1 cellular context compared by ENCODE assay signal in the genomic region with DNA sequence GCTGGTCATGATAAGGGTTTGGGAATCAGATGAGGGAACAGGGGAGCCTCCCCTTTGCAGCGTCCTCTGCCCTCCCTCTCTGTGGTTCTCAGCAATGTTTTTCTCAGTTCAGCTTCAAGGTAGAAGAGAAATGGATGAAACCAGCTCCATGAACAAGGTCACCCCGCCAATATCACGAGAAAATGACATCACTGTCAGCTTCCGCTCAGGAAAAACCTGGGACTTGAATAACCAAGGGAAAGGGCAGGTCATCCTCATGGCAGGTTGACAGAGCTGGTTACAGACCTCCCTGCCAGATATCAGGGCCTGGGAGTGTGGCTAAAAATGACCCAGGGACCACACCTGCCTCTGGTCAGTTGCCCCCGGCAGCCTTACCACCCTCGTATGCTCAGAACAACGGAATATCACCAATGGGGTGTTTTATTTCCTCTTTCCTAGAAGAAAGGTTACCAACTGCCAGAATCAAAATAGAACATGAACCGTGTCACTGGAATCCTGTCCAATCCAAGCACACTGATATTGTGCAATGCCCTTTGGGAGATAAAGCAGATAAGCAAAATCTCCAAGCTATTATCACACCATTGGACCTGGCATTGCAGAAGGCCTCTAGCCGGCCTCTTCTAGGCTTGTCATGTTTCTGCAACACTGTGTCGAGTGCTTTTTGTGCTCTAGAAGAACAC.
A peak's percentile ranks its signal among the peaks of the same experiment; 100 is the strongest.
TF ChIP-seq lines count a peak whose summit lies in the region.

No MANE protein-coding gene starts in this region.

TF ChIP-seq in K562, 482 proteins besides CTCF, POLR2A, EP300 and RAD21 (continued from another document and continues in another):
- TF ChIP-seq NR0B1 (IDR thresholded peaks at IDR 0.05; ENCODE audit: partially characterized antibody) (no peak), ZBTB8A (IDR thresholded peaks at IDR 0.05; ENCODE audit: partially characterized antibody) (no peak), KAT8 (IDR thresholded peaks at IDR 0.05; ENCODE audit: low read depth) (no peak), NR1H2 (CRISPR knock-in tag; IDR thresholded peaks at IDR 0.05) (no peak), E2F1 (CRISPR knock-in tag; IDR thresholded peaks at IDR 0.05) (no peak), KDM5B (IDR thresholded peaks at IDR 0.05; ENCODE audit: insufficient replicate concordance, low read depth, low read length) (no peak), SNRNP70 (optimal IDR thresholded peaks at IDR 0.05; ENCODE audit: low read depth, low read length) (no peak), FOXP1 (CRISPR knock-in tag; IDR thresholded peaks at IDR 0.05) (no peak), ZNF551 (CRISPR knock-in tag; IDR thresholded peaks at IDR 0.05) (no peak), CREB1 (IDR thresholded peaks at IDR 0.05) (no peak), CREB1 (CRISPR knock-in tag; IDR thresholded peaks at IDR 0.05) (no peak), XRCC4 (IDR thresholded peaks at IDR 0.05; ENCODE audit: extremely low read depth, insufficient read depth, insufficient read length) (no peak), DMBX1 (CRISPR knock-in tag; IDR thresholded peaks at IDR 0.05; ENCODE audit: borderline replicate concordance) (peak; percentile 90), ZBED1 (IDR thresholded peaks at IDR 0.05) (no peak; the same call in 1 of the 2 replicates), PTRF (tag; IDR thresholded peaks at IDR 0.05) (peak; percentile 68; the same call in 1 of the 2 replicates), ZNF511 (CRISPR knock-in tag; IDR thresholded peaks at IDR 0.05) (no peak), HNRNPL (IDR thresholded peaks at IDR 0.05; ENCODE audit: low read depth, low read length) (no peak), ZNF174 (CRISPR knock-in tag; IDR thresholded peaks at IDR 0.05) (no peak), ZNF75A (CRISPR knock-in tag; IDR thresholded peaks at IDR 0.05) (no peak), SIX5 (IDR thresholded peaks at IDR 0.05; ENCODE audit: borderline replicate concordance in 1 of 2, insufficient read depth in 1 of 2, low read depth in 1 of 2, low read length in 2 of 2) (no peak; a peak in 1 of 4 replicates), POLR2H (tag; IDR thresholded peaks at IDR 0.05; ENCODE audit: low read depth) (peak; percentile 79), ARID2 (IDR thresholded peaks at IDR 0.05) (no peak), E2F4 (CRISPR knock-in tag; IDR thresholded peaks at IDR 0.05; ENCODE audit: low read depth) (no peak), GATA2 (CRISPR knock-in tag; IDR thresholded peaks at IDR 0.05) (peak; percentile 96), ATF3 (IDR thresholded peaks at IDR 0.05) (peak; percentile 81), ATF3 (CRISPR knock-in tag; conservative IDR thresholded peaks at IDR 0.05) (no peak), THAP12 (CRISPR knock-in tag; IDR thresholded peaks at IDR 0.05) (no peak), HDAC6 (IDR thresholded peaks at IDR 0.05; ENCODE audit: low read depth, low read length) (no peak), CCNT2 (IDR thresholded peaks at IDR 0.05; ENCODE audit: borderline replicate concordance, extremely low read depth, insufficient read length, low read depth, low read length) (peak; percentile 76), ELK3 (CRISPR knock-in tag; IDR thresholded peaks at IDR 0.05) (no peak), HOMEZ (CRISPR knock-in tag; IDR thresholded peaks at IDR 0.05) (no peak), SMARCE1 (IDR thresholded peaks at IDR 0.05) (peak; percentile 79; the same call in 1 of the 2 replicates), NCOA4 (IDR thresholded peaks at IDR 0.05; ENCODE audit: partially characterized antibody) (no peak), ATF7 (IDR thresholded peaks at IDR 0.05) (peak; percentile 92), KDM4B (IDR thresholded peaks at IDR 0.05; ENCODE audit: borderline replicate concordance in 2 of 2, low read depth in 1 of 2) (no peak)
- TF ChIP-seq, protein P1, sequence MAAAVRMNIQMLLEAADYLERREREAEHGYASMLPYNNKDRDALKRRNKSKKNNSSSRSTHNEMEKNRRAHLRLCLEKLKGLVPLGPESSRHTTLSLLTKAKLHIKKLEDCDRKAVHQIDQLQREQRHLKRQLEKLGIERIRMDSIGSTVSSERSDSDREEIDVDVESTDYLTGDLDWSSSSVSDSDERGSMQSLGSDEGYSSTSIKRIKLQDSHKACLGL (CRISPR knock-in tag; IDR thresholded peaks at IDR 0.05; ENCODE audit: borderline replicate concordance, poor library complexity, severe bottlenecking), result no peak
- TF ChIP-seq, protein P2, sequence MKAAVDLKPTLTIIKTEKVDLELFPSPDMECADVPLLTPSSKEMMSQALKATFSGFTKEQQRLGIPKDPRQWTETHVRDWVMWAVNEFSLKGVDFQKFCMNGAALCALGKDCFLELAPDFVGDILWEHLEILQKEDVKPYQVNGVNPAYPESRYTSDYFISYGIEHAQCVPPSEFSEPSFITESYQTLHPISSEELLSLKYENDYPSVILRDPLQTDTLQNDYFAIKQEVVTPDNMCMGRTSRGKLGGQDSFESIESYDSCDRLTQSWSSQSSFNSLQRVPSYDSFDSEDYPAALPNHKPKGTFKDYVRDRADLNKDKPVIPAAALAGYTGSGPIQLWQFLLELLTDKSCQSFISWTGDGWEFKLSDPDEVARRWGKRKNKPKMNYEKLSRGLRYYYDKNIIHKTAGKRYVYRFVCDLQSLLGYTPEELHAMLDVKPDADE (conservative IDR thresholded peaks at IDR 0.05; ENCODE audit: control insufficient read depth, low read depth, low read length), result no peak
- TF ChIP-seq, protein P3, sequence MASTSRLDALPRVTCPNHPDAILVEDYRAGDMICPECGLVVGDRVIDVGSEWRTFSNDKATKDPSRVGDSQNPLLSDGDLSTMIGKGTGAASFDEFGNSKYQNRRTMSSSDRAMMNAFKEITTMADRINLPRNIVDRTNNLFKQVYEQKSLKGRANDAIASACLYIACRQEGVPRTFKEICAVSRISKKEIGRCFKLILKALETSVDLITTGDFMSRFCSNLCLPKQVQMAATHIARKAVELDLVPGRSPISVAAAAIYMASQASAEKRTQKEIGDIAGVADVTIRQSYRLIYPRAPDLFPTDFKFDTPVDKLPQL (IDR thresholded peaks at IDR 0.05; ENCODE audit: extremely low read depth, insufficient read length), result no peak
- TF ChIP-seq, protein P4, sequence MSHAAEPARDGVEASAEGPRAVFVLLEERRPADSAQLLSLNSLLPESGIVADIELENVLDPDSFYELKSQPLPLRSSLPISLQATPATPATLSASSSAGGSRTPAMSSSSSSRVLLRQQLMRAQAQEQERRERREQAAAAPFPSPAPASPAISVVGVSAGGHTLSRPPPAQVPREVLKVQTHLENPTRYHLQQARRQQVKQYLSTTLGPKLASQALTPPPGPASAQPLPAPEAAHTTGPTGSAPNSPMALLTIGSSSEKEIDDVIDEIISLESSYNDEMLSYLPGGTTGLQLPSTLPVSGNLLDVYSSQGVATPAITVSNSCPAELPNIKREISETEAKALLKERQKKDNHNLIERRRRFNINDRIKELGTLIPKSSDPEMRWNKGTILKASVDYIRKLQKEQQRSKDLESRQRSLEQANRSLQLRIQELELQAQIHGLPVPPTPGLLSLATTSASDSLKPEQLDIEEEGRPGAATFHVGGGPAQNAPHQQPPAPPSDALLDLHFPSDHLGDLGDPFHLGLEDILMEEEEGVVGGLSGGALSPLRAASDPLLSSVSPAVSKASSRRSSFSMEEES (CRISPR knock-in tag; IDR thresholded peaks at IDR 0.05), result no peak
